In the genomic region with DNA sequence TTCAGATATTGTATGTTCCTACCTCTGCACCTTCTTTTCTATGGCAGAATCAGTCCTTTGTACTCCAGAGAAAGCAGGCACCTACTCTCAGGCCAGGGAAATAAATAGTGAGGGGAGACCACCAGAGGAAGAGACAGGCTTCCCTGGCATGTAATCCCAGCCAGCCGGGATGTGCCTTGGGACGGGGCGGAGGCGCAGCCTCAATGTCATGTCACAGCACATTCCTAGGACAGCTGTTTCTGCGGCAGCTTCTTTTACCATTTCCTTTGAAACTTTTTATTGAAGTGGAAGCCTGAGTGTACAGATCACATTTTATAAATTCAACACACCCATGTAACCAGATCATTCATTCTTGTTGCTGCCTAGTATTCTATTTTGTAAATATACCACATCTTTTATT, we compare ENCODE assay signal across 20 cellular contexts.
"Had no signal": no experiment of that assay in that cellular context is flagged by ENCODE, and none has a peak within 500 bp of the region (broad histone marks: within the 10 kb centered on the region; RNA-seq: fewer than 3 reads in every experiment).

No MANE protein-coding gene starts in this region.

- H3K4me3 Mint-ChIP-seq: central memory CD8-positive, alpha-beta T cell; dendritic cell treated with granulocyte-macrophage colony-stimulating factor and Interleukin-4, amounts not matched to agents 40 ng/mL and 50 ng/mL, for 4 days; effector memory CD8-positive, alpha-beta T cell; natural killer cell; stimulated activated naive B cell treated with anti-CD40 and anti-IgM and Interleukin-4, amounts not matched to agents 10 μg/mL and 1 μg/mL and 100 μg/mL, for 72 hours; stimulated activated naive CD8-positive, alpha-beta T cell treated with anti-CD3 and anti-CD28 coated beads, Interleukin-15, amount 100 ng/mL, for 72 hours had no signal

- DNase-seq: effector memory CD8-positive, alpha-beta T cell; foreskin melanocyte; head of caudate nucleus; left colon; mammary epithelial cell; natural killer cell; occipital lobe; pancreas; right cardiac atrium; stimulated activated CD4-positive, alpha-beta T cell treated with anti-CD3 and anti-CD28 coated beads, Interleukin-15, amount 100 ng/mL, for 24 hours; stimulated activated CD4-positive, alpha-beta T cell treated with anti-CD3 and anti-CD28 coated beads, Interleukin-1b, Interleukin-23, amount 100 ng/mL, for 48 hours; stimulated activated CD4-positive, alpha-beta T cell treated with anti-CD3 and anti-CD28 coated beads, Interleukin-4, amount 100 ng/mL, for 4 hours; stimulated activated naive B cell treated with anti-CD40 and anti-IgM and Interleukin-4, amounts not matched to agents 10 μg/mL and 1 μg/mL and 100 μg/mL, for 72 hours; stimulated activated naive CD8-positive, alpha-beta T cell treated with anti-CD3 and anti-CD28 coated beads, Interleukin-15, amount 100 ng/mL, for 72 hours; testis; transverse colon had no signal

- H3K4me3 ChIP-seq: hepatocyte, pancreas, testis, transverse colon had no signal

- H3K27ac ChIP-seq: hepatocyte, pancreas, testis, transverse colon had no signal

- H3K4me2 ChIP-seq: hepatocyte had no signal

- H2AFZ ChIP-seq: hepatocyte had no signal

- H3K4me1 Mint-ChIP-seq: central memory CD8-positive, alpha-beta T cell had no signal

- H3K9me3 Mint-ChIP-seq: central memory CD8-positive, alpha-beta T cell; dendritic cell treated with granulocyte-macrophage colony-stimulating factor and Interleukin-4, amounts not matched to agents 40 ng/mL and 50 ng/mL, for 4 days; effector memory CD8-positive, alpha-beta T cell; natural killer cell had no signal

- H3K27me3 Mint-ChIP-seq: central memory CD8-positive, alpha-beta T cell; dendritic cell treated with granulocyte-macrophage colony-stimulating factor and Interleukin-4, amounts not matched to agents 40 ng/mL and 50 ng/mL, for 4 days; effector memory CD8-positive, alpha-beta T cell; progenitor cell of endocrine pancreas; stimulated activated naive B cell treated with anti-CD40 and anti-IgM and Interleukin-4, amounts not matched to agents 10 μg/mL and 1 μg/mL and 100 μg/mL, for 72 hours; stimulated activated naive CD8-positive, alpha-beta T cell treated with anti-CD3 and anti-CD28 coated beads, Interleukin-15, amount 100 ng/mL, for 72 hours had no signal

- H3K27me3 ChIP-seq: hepatocyte, pancreas, testis, transverse colon had no signal

- H3K27ac Mint-ChIP-seq: dendritic cell treated with granulocyte-macrophage colony-stimulating factor and Interleukin-4, amounts not matched to agents 40 ng/mL and 50 ng/mL, for 4 days; effector memory CD8-positive, alpha-beta T cell; natural killer cell; progenitor cell of endocrine pancreas had no signal

- ATAC-seq: effector memory CD8-positive, alpha-beta T cell; left colon; natural killer cell; pancreas; stimulated activated naive B cell treated with anti-CD40 and anti-IgM and Interleukin-4, amounts not matched to agents 10 μg/mL and 1 μg/mL and 100 μg/mL, for 72 hours; stimulated activated naive CD8-positive, alpha-beta T cell treated with anti-CD3 and anti-CD28 coated beads, Interleukin-15, amount 100 ng/mL, for 72 hours had no signal

- H3K4me1 ChIP-seq: pancreas, testis, transverse colon had no signal

- H3K36me3 ChIP-seq: pancreas had no signal
